ENCODE assay signal across 11 cellular contexts in genomic region chr12:2084553-2085296, GRCh38. TPM values are rescaled to one million over a fixed set of nuclear protein-coding genes. Genes with fewer than 3 reads are reported as not detected.
DNase-seq lines count a peak whose midpoint lies in the region; ATAC-seq and TF ChIP-seq lines count a peak whose summit lies in the region.
"Had no signal": no experiment of that assay in that cellular context is flagged by ENCODE, and none has a peak within 500 bp of the region (broad histone marks: within the 10 kb centered on the region; RNA-seq: fewer than 3 reads in every experiment).

No MANE protein-coding gene starts in this region.

- WGBS in esophagus squamous epithelium, 2 donors, result 24 to 51% methylated on average over 4 of the region's 4 CpGs

- H3K4me1 Mint-ChIP-seq in osteocyte (ENCODE audit: unreplicated experiment) (peaks cover 50% of the 10 kb centered on the region), Calu3 (ENCODE audit: low read depth, unreplicated experiment) (no peaks in the 10 kb centered on the region)
- no peaks in the 10 kb centered on the region for H3K4me1 Mint-ChIP-seq in activated naive CD4-positive, alpha-beta T cell treated with anti-CD3 and anti-CD28 coated beads, Interleukin-2, amount 10 ng/mL, durations not matched to agents 7 days and 5 days

- H3K4me1 ChIP-seq in esophagus squamous epithelium, result peaks cover 0 to 32% (median 0%) of the 10 kb centered on the region in 3 donors
- H3K4me1 ChIP-seq: neural progenitor cell had no signal

- peak overlapping the region; percentile 70 for H3K27ac Mint-ChIP-seq in osteocyte (ENCODE audit: unreplicated experiment)
- no peak overlapping the region for H3K27ac Mint-ChIP-seq in activated naive CD4-positive, alpha-beta T cell treated with anti-CD3 and anti-CD28 coated beads, Interleukin-2, amount 10 ng/mL, durations not matched to agents 7 days and 5 days
- no peak overlapping the region for H3K27ac Mint-ChIP-seq in Calu3 (ENCODE audit: unreplicated experiment)
- H3K27ac Mint-ChIP-seq: activated T-helper 1 cell treated with anti-CD3 and anti-CD28 coated beads, Interleukin-12 subunit alpha, Interleukin-12 subunit beta, Interleukin-2, Interleukin-4 antibody, amounts not matched to agents 30 ng/mL and 10 ng/mL and 1 ng/mL, durations not matched to agents 14 hours and 24 hours and 36 hours; neural progenitor cell had no signal

- TF ChIP-seq CTCF in esophagus squamous epithelium (IDR thresholded peaks at IDR 0.05) (no peak), osteocyte (IDR thresholded peaks at IDR 0.05) (no peak), Calu3 (IDR thresholded peaks at IDR 0.05; ENCODE audit: unreplicated experiment) (no peak)

- H3K36me3 Mint-ChIP-seq in osteocyte (ENCODE audit: unreplicated experiment) (peaks cover 21% of the 10 kb centered on the region), Calu3 (ENCODE audit: insufficient read depth, unreplicated experiment) (no peaks in the 10 kb centered on the region)
- H3K36me3 Mint-ChIP-seq in activated naive CD4-positive, alpha-beta T cell treated with anti-CD3 and anti-CD28 coated beads, Interleukin-2, amount 10 ng/mL, durations not matched to agents 7 days and 5 days, result no peaks in the 10 kb centered on the region
- H3K36me3 Mint-ChIP-seq: neural progenitor cell had no signal

- no peak for ATAC-seq in GM18868 (IDR thresholded peaks at IDR 0.05; ENCODE audit: unreplicated experiment)

- no peaks in the 10 kb centered on the region for H3K27me3 ChIP-seq in esophagus squamous epithelium
- H3K27me3 ChIP-seq: neural progenitor cell had no signal

- H3K9me3 Mint-ChIP-seq in osteocyte (ENCODE audit: unreplicated experiment) (peaks cover 8% of the 10 kb centered on the region), Calu3 (ENCODE audit: low read depth, unreplicated experiment) (no peaks in the 10 kb centered on the region)
- no peaks in the 10 kb centered on the region for H3K9me3 Mint-ChIP-seq in activated naive CD4-positive, alpha-beta T cell treated with anti-CD3 and anti-CD28 coated beads, Interleukin-2, amount 10 ng/mL, durations not matched to agents 7 days and 5 days

- H3K27ac ChIP-seq in esophagus squamous epithelium, result peak overlapping the region in 3 of 4 donors; percentile 49 to 60 (median 50)
- H3K27ac ChIP-seq: neural progenitor cell had no signal

- no peaks in the 10 kb centered on the region for H3K36me3 ChIP-seq in esophagus squamous epithelium
- H3K36me3 ChIP-seq: neural progenitor cell had no signal

- no TSS peak for BruUV-seq in Calu3 (replicated peaks; lab: Mats Ljungman, UMichigan)

- H3K27me3 Mint-ChIP-seq in osteocyte (ENCODE audit: unreplicated experiment), result no peaks in the 10 kb centered on the region
- H3K27me3 Mint-ChIP-seq in activated naive CD4-positive, alpha-beta T cell treated with anti-CD3 and anti-CD28 coated beads, Interleukin-2, amount 10 ng/mL, durations not matched to agents 7 days and 5 days, result peaks cover 13% of the 10 kb centered on the region
- peaks cover 71% of the 10 kb centered on the region for H3K27me3 Mint-ChIP-seq in Calu3 (ENCODE audit: unreplicated experiment)

- H3K9me3 ChIP-seq in esophagus squamous epithelium, result no peaks in the 10 kb centered on the region

- peak; percentile 27 for DNase-seq in DMS153 treated with DMSO at 0.1 percent for 48 hours (lab: John Stamatoyannopoulos, UW; ENCODE audit: unreplicated experiment)
- peak; percentile 86 for DNase-seq in NCI-H2171 treated with DMSO at 0.1 percent for 48 hours (lab: John Stamatoyannopoulos, UW)
- DNase-seq in esophagus squamous epithelium (lab: John Stamatoyannopoulos, UW), result no peak
- no peak for DNase-seq in osteocyte (ENCODE audit: extremely low spot score, unreplicated experiment)
- no peak for DNase-seq in activated naive CD4-positive, alpha-beta T cell treated with anti-CD3 and anti-CD28 coated beads, Interleukin-2, amount 10 ng/mL, durations not matched to agents 7 days and 5 days
- DNase-seq in NCI-H774 (lab: John Stamatoyannopoulos, UW), result no peak
- DNase-seq in Calu3, result no peak
- DNase-seq: dermis blood vessel endothelial cell had no signal

- no peak for TF ChIP-seq POLR2A in esophagus squamous epithelium (IDR thresholded peaks at IDR 0.05)

- intact Hi-C loops in esophagus squamous epithelium (cut with DNase I) (no loop called here), Calu3 (cut with micrococcal nuclease; ENCODE audit: unreplicated experiment) (no loop called here)

- CTCF ChIA-PET in activated naive CD4-positive, alpha-beta T cell treated with anti-CD3 and anti-CD28 coated beads, Interleukin-2, amount 10 ng/mL, durations not matched to agents 7 days and 5 days (lab: Charles Lee), result interaction anchor here (1.3 kb wide), 1 partner anchor 27 kb away, joined by 3 read pairs; no protein-coding TSS in a partner anchor
- CTCF ChIA-PET in Calu3 (lab: Charles Lee), result no interaction called here

- H3K4me3 ChIP-seq in esophagus squamous epithelium, result no peak overlapping the region
- H3K4me3 ChIP-seq: neural progenitor cell had no signal

- H3K4me3 Mint-ChIP-seq in osteocyte (ENCODE audit: unreplicated experiment) (peak overlapping the region; percentile 1), Calu3 (ENCODE audit: low read depth, unreplicated experiment) (no peak overlapping the region)
- no peak overlapping the region for H3K4me3 Mint-ChIP-seq in activated naive CD4-positive, alpha-beta T cell treated with anti-CD3 and anti-CD28 coated beads, Interleukin-2, amount 10 ng/mL, durations not matched to agents 7 days and 5 days
- H3K4me3 Mint-ChIP-seq: activated T-helper 1 cell treated with anti-CD3 and anti-CD28 coated beads, Interleukin-12 subunit alpha, Interleukin-12 subunit beta, Interleukin-2, Interleukin-4 antibody, amounts not matched to agents 30 ng/mL and 10 ng/mL and 1 ng/mL, durations not matched to agents 14 hours and 24 hours and 36 hours; neural progenitor cell had no signal

RNA-seq across cellular contexts. Expression of gene CACNA1C, which starts 31.9 kb away (rescaled TPM):
- 10 to 100 TPM in 1 of 4 donors, 1 to 10 TPM in 3; 1.5 to 13.5 (median 2.1) TPM for total RNA-seq in esophagus squamous epithelium
- 59.1 and 67.4 TPM in 2 replicates for total RNA-seq in osteocyte
- not detected in 2 replicates for total RNA-seq in Calu3 (2022)

Comparison
In these comparisons a context has a peak if more than half of its experiments do, and no peak if none do; other contexts are left out.
1. DNase-seq: peak in DMS153 treated with DMSO at 0.1 percent for 48 hours (single experiment) and NCI-H2171 treated with DMSO at 0.1 percent for 48 hours (single experiment); none in esophagus squamous epithelium (single experiment), osteocyte (single experiment), activated naive CD4-positive, alpha-beta T cell treated with anti-CD3 and anti-CD28 coated beads, Interleukin-2, amount 10 ng/mL, durations not matched to agents 7 days and 5 days (single experiment), NCI-H774 (single experiment) and Calu3 (single experiment).